In genomic region chr10:97383159-97383558, GRCh38 we compare ENCODE assay signal across 35 cellular contexts.
"Had no signal": no experiment of that assay in that cellular context is flagged by ENCODE, and none has a peak within 500 bp of the region (broad histone marks: within the 10 kb centered on the region; RNA-seq: fewer than 3 reads in every experiment).

No MANE protein-coding gene starts in this region.

- H3K9me3 Mint-ChIP-seq: activated B cell treated with CpG ODN at 0.5 μM for 24 hours; activated CD4-positive, alpha-beta memory T cell treated with anti-CD3 and anti-CD28 coated beads, Interleukin-2, amount 10 ng/mL, durations not matched to agents 7 days and 5 days; activated naive CD8-positive, alpha-beta T cell treated with anti-CD3 and anti-CD28 coated beads for 36 hours; activated T-helper 17 cell treated with anti-CD3 and anti-CD28 coated beads, Interleukin-2, amount 50 U/mL, for 72 hours had no signal

- H3K27me3 ChIP-seq: brain microvascular endothelial cell, Peyer's patch had no signal

- H3K27me3 Mint-ChIP-seq: activated B cell treated with CpG ODN at 0.5 μM for 24 hours; activated CD4-positive, alpha-beta memory T cell treated with anti-CD3 and anti-CD28 coated beads, Interleukin-2, amount 10 ng/mL, durations not matched to agents 7 days and 5 days; activated CD8-positive, alpha-beta memory T cell treated with anti-CD3 and anti-CD28 coated beads, Interleukin-2, amount 10 ng/mL, durations not matched to agents 7 days and 5 days; activated naive CD8-positive, alpha-beta T cell treated with anti-CD3 and anti-CD28 coated beads for 36 hours; activated T-helper 17 cell treated with anti-CD3 and anti-CD28 coated beads, Interleukin-2, amount 50 U/mL, for 72 hours had no signal

- H3K4me3 Mint-ChIP-seq: activated B cell treated with CpG ODN at 0.5 μM for 24 hours; activated CD4-positive, alpha-beta memory T cell treated with anti-CD3 and anti-CD28 coated beads, Interleukin-2, amount 10 ng/mL, durations not matched to agents 7 days and 5 days; activated CD8-positive, alpha-beta memory T cell treated with anti-CD3 and anti-CD28 coated beads, Interleukin-2, amount 10 ng/mL, durations not matched to agents 7 days and 5 days; activated naive CD8-positive, alpha-beta T cell treated with anti-CD3 and anti-CD28 coated beads for 36 hours; activated T-helper 17 cell treated with anti-CD3 and anti-CD28 coated beads, Interleukin-2, amount 50 U/mL, for 72 hours had no signal

- ATAC-seq: activated CD8-positive, alpha-beta memory T cell treated with anti-CD3 and anti-CD28 coated beads, Interleukin-2, amount 10 ng/mL, durations not matched to agents 7 days and 5 days; activated T-helper 17 cell treated with anti-CD3 and anti-CD28 coated beads, Interleukin-2, amount 50 U/mL, for 72 hours; PC-3 had no signal

- H3K27ac Mint-ChIP-seq: activated B cell treated with CpG ODN at 0.5 μM for 24 hours; activated CD4-positive, alpha-beta memory T cell treated with anti-CD3 and anti-CD28 coated beads, Interleukin-2, amount 10 ng/mL, durations not matched to agents 7 days and 5 days; activated CD8-positive, alpha-beta memory T cell treated with anti-CD3 and anti-CD28 coated beads, Interleukin-2, amount 10 ng/mL, durations not matched to agents 7 days and 5 days; activated naive CD8-positive, alpha-beta T cell treated with anti-CD3 and anti-CD28 coated beads for 36 hours; activated T-helper 17 cell treated with anti-CD3 and anti-CD28 coated beads, Interleukin-2, amount 50 U/mL, for 72 hours had no signal

- H3K9me3 ChIP-seq: Peyer's patch had no signal

- H3K27ac ChIP-seq: brain microvascular endothelial cell, Peyer's patch, VCaP had no signal

- DNase-seq: activated B cell treated with CpG ODN at 0.5 μM for 24 hours; activated CD4-positive, alpha-beta memory T cell treated with anti-CD3 and anti-CD28 coated beads, Interleukin-2, amount 10 ng/mL, durations not matched to agents 7 days and 5 days; activated CD4-positive, alpha-beta T cell treated with anti-CD3 and anti-CD28 coated beads for 48 hours; activated CD4-positive, CD25-positive, alpha-beta regulatory T cell treated with anti-CD3 and anti-CD28 coated beads, Interleukin-2, amount 50 U/mL, for 72 hours; activated CD8-positive, alpha-beta memory T cell treated with anti-CD3 and anti-CD28 coated beads for 24 hours; activated CD8-positive, alpha-beta memory T cell treated with anti-CD3 and anti-CD28 coated beads, Interleukin-2, amount 10 ng/mL, durations not matched to agents 7 days and 5 days; activated CD8-positive, alpha-beta memory T cell treated with anti-CD3 and anti-CD28 coated beads, Interleukin-2, amount 50 U/mL, for 48 hours; activated effector memory CD4-positive, alpha-beta T cell treated with anti-CD3 and anti-CD28 coated beads, Interleukin-2, amount 50 U/mL, for 16 hours; activated naive CD4-positive, alpha-beta T cell; activated naive CD4-positive, alpha-beta T cell treated with anti-CD3 and anti-CD28 coated beads, Interleukin-2, amount 50 U/mL, for 16 hours; activated naive CD8-positive, alpha-beta T cell treated with anti-CD3 and anti-CD28 coated beads for 36 hours; activated T-cell treated with anti-CD3 and anti-CD28 coated beads, Interleukin-2, amount 50 U/mL, for 48 hours; amniotic stem cell; aorta; brain microvascular endothelial cell; Kasumi-1; KG1; MM.1S; MV-4-11; NCI-H1092; NCI-H1436 treated with DMSO at 0.1 percent for 48 hours; NCI-H1694 treated with DMSO at 0.1 percent for 48 hours; NCI-H2029; NCI-H345; NCI-H524 treated with DMSO at 0.1 percent for 48 hours; PC-3; Peyer's patch; Right ventricle myocardium superior; RPMI8226; SW 1271; T-helper 1 cell; T-helper 2 cell; T-helper 9 cell had no signal

- H3K4me1 Mint-ChIP-seq: activated B cell treated with CpG ODN at 0.5 μM for 24 hours; activated CD4-positive, alpha-beta memory T cell treated with anti-CD3 and anti-CD28 coated beads, Interleukin-2, amount 10 ng/mL, durations not matched to agents 7 days and 5 days; activated CD8-positive, alpha-beta memory T cell treated with anti-CD3 and anti-CD28 coated beads, Interleukin-2, amount 10 ng/mL, durations not matched to agents 7 days and 5 days; activated naive CD8-positive, alpha-beta T cell treated with anti-CD3 and anti-CD28 coated beads for 36 hours; activated T-helper 17 cell treated with anti-CD3 and anti-CD28 coated beads, Interleukin-2, amount 50 U/mL, for 72 hours had no signal

- H3K36me3 Mint-ChIP-seq: activated CD8-positive, alpha-beta memory T cell treated with anti-CD3 and anti-CD28 coated beads, Interleukin-2, amount 10 ng/mL, durations not matched to agents 7 days and 5 days had no signal

- H3K4me3 ChIP-seq: Peyer's patch had no signal
